1 cellular context compared by ENCODE assay signal in the genomic region with DNA sequence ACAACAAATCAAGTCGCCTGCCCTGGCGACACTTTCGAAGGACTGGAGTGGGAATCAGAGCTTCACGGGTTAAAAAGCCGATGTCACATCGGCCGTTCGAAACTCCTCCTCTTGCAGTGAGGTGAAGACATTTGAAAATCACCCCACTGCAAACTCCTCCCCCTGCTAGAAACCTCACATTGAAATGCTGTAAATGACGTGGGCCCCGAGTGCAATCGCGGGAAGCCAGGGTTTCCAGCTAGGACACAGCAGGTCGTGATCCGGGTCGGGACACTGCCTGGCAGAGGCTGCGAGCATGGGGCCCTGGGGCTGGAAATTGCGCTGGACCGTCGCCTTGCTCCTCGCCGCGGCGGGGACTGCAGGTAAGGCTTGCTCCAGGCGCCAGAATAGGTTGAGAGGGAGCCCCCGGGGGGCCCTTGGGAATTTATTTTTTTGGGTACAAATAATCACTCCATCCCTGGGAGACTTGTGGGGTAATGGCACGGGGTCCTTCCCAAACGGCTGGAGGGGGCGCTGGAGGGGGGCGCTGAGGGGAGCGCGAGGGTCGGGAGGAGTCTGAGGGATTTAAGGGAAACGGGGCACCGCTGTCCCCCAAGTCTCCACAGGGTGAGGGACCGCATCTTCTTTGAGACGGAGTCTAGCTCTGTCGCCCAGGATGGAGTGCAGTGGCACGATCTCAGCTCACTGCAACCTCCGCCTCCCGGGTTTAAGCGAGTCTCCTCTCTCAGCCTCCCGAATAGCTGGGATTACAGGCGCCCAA.
A peak's percentile ranks its signal among the peaks of the same experiment; 100 is the strongest.
TF ChIP-seq lines count a peak whose summit lies in the region.

Gene LDLR, plus strand, starts transcription at position 210 of the 760 bp plus-strand sequence. Its CDS starts 86 bp downstream, at position 296.

TF ChIP-seq in K562, 482 proteins besides CTCF, POLR2A, EP300 and RAD21 (continued from another document and continues in another):
- TF ChIP-seq, protein P1, sequence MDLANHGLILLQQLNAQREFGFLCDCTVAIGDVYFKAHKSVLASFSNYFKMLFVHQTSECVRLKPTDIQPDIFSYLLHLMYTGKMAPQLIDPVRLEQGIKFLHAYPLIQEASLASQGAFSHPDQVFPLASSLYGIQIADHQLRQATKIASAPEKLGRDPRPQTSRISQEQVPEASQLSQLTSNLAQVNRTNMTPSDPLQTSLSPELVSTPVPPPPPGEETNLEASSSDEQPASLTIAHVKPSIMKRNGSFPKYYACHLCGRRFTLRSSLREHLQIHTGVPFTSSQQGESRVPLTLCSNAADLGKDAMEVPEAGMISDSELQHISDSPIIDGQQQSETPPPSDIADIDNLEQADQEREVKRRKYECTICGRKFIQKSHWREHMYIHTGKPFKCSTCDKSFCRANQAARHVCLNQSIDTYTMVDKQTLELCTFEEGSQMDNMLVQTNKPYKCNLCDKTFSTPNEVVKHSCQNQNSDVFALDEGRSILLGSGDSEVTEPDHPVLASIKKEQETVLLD (IDR thresholded peaks at IDR 0.05): 0 out of 2 replicates have a peak, but pooled peaks have one; percentile 43
- TF ChIP-seq, protein P2, sequence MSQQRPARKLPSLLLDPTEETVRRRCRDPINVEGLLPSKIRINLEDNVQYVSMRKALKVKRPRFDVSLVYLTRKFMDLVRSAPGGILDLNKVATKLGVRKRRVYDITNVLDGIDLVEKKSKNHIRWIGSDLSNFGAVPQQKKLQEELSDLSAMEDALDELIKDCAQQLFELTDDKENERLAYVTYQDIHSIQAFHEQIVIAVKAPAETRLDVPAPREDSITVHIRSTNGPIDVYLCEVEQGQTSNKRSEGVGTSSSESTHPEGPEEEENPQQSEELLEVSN (IDR thresholded peaks at IDR 0.05; ENCODE audit: borderline replicate concordance in 1 of 2, extremely low read depth in 1 of 2, insufficient read depth in 1 of 2, insufficient read length in 1 of 2, low read depth in 1 of 2, low read length in 1 of 2, poor library complexity in 1 of 2, severe bottlenecking in 1 of 2): peak in 1 of 2 experiments; percentile 65
- peak; percentile 56 for TF ChIP-seq CCNT2 (IDR thresholded peaks at IDR 0.05; ENCODE audit: borderline replicate concordance, extremely low read depth, insufficient read length, low read depth, low read length)
- no peak for TF ChIP-seq TSHZ1 (CRISPR knock-in tag; IDR thresholded peaks at IDR 0.05)
- no peak for TF ChIP-seq CCAR2 (IDR thresholded peaks at IDR 0.05; ENCODE audit: low read depth, low read length)
- TF ChIP-seq NR4A1 (CRISPR knock-in tag; IDR thresholded peaks at IDR 0.05): no peak
- TF ChIP-seq NR4A1 (tag; IDR thresholded peaks at IDR 0.05): no peak
- TF ChIP-seq CREB3L1 (IDR thresholded peaks at IDR 0.05; ENCODE audit: borderline replicate concordance, low read depth): peak; percentile 75
- TF ChIP-seq ZNF586 (CRISPR knock-in tag; conservative IDR thresholded peaks at IDR 0.05): no peak
- no peak; the same call in 1 of the 2 replicates for TF ChIP-seq ZNF24 (IDR thresholded peaks at IDR 0.05)
- no peak for TF ChIP-seq RBM14 (IDR thresholded peaks at IDR 0.05; ENCODE audit: borderline replicate concordance, insufficient read depth, low read depth, low read length)
- 0 out of 2 replicates have a peak, but pooled peaks have one; percentile 21 for TF ChIP-seq ZNF696 (CRISPR knock-in tag; conservative IDR thresholded peaks at IDR 0.05)
- peak; percentile 44; the same call in 1 of the 2 replicates for TF ChIP-seq RB1 (IDR thresholded peaks at IDR 0.05; ENCODE audit: low read depth)
- no peak for TF ChIP-seq E2F3 (CRISPR knock-in tag; IDR thresholded peaks at IDR 0.05)
- TF ChIP-seq KAT7 (CRISPR knock-in tag; IDR thresholded peaks at IDR 0.05; ENCODE audit: borderline replicate concordance): peak; percentile 75; the same call in 1 of the 2 replicates
- TF ChIP-seq TCFL5 (CRISPR knock-in tag; conservative IDR thresholded peaks at IDR 0.05): no peak
- no peak for TF ChIP-seq LCOR (CRISPR knock-in tag; IDR thresholded peaks at IDR 0.05)
- TF ChIP-seq U2AF1 (optimal IDR thresholded peaks at IDR 0.05; ENCODE audit: low read depth, low read length): no peak
- TF ChIP-seq BMI1 (IDR thresholded peaks at IDR 0.05; ENCODE audit: low read length): no peak
- TF ChIP-seq, protein P3, sequence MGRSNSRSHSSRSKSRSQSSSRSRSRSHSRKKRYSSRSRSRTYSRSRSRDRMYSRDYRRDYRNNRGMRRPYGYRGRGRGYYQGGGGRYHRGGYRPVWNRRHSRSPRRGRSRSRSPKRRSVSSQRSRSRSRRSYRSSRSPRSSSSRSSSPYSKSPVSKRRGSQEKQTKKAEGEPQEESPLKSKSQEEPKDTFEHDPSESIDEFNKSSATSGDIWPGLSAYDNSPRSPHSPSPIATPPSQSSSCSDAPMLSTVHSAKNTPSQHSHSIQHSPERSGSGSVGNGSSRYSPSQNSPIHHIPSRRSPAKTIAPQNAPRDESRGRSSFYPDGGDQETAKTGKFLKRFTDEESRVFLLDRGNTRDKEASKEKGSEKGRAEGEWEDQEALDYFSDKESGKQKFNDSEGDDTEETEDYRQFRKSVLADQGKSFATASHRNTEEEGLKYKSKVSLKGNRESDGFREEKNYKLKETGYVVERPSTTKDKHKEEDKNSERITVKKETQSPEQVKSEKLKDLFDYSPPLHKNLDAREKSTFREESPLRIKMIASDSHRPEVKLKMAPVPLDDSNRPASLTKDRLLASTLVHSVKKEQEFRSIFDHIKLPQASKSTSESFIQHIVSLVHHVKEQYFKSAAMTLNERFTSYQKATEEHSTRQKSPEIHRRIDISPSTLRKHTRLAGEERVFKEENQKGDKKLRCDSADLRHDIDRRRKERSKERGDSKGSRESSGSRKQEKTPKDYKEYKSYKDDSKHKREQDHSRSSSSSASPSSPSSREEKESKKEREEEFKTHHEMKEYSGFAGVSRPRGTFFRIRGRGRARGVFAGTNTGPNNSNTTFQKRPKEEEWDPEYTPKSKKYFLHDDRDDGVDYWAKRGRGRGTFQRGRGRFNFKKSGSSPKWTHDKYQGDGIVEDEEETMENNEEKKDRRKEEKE (IDR thresholded peaks at IDR 0.05; ENCODE audit: borderline replicate concordance in 1 of 2, control insufficient read depth in 1 of 2, low read depth in 2 of 2, low read length in 1 of 2): peak in 1 of 2 experiments; percentile 47; a peak in 1 of 4 replicates
- TF ChIP-seq TOE1 (IDR thresholded peaks at IDR 0.05; ENCODE audit: borderline replicate concordance): no peak
- TF ChIP-seq TOE1 (CRISPR knock-in tag; IDR thresholded peaks at IDR 0.05; ENCODE audit: borderline replicate concordance, low read depth): 0 out of 2 replicates have a peak, but pooled peaks have one; percentile 61
- TF ChIP-seq CBX2 (IDR thresholded peaks at IDR 0.05; ENCODE audit: insufficient read depth, low read length, poor library complexity, severe bottlenecking): no peak
- peak; percentile 93 for TF ChIP-seq CREM (IDR thresholded peaks at IDR 0.05; ENCODE audit: low read depth)
- no peak for TF ChIP-seq ZNF280A (IDR thresholded peaks at IDR 0.05; ENCODE audit: low read depth, partially characterized antibody)
- peak; percentile 97 for TF ChIP-seq TBP (optimal IDR thresholded peaks at IDR 0.05; ENCODE audit: low read depth, low read length)
- TF ChIP-seq SLC30A9 (CRISPR knock-in tag; IDR thresholded peaks at IDR 0.05): no peak
- TF ChIP-seq ZNF311 (CRISPR knock-in tag; IDR thresholded peaks at IDR 0.05): no peak
- TF ChIP-seq E4F1 (CRISPR knock-in tag; IDR thresholded peaks at IDR 0.05; ENCODE audit: borderline replicate concordance): no peak
- TF ChIP-seq ZBED1 (IDR thresholded peaks at IDR 0.05): peak; percentile 96
- TF ChIP-seq ZNF217 (CRISPR knock-in tag; IDR thresholded peaks at IDR 0.05): no peak
- peak; percentile 52; the same call in 1 of the 2 replicates for TF ChIP-seq NFIC (IDR thresholded peaks at IDR 0.05)
- TF ChIP-seq DEAF1 (CRISPR knock-in tag; IDR thresholded peaks at IDR 0.05): no peak
- no peak for TF ChIP-seq RBM17 (IDR thresholded peaks at IDR 0.05; ENCODE audit: borderline replicate concordance, low read depth, low read length)
- TF ChIP-seq ZNF395 (CRISPR knock-in tag; IDR thresholded peaks at IDR 0.05): 0 out of 2 replicates have a peak, but pooled peaks have one; percentile 5
- TF ChIP-seq GABPA (tag; conservative IDR thresholded peaks at IDR 0.05; ENCODE audit: low read depth): no peak
- no peak for TF ChIP-seq SMARCA5 (IDR thresholded peaks at IDR 0.05)
